12 cellular contexts compared by ENCODE assay signal in the genomic region with DNA sequence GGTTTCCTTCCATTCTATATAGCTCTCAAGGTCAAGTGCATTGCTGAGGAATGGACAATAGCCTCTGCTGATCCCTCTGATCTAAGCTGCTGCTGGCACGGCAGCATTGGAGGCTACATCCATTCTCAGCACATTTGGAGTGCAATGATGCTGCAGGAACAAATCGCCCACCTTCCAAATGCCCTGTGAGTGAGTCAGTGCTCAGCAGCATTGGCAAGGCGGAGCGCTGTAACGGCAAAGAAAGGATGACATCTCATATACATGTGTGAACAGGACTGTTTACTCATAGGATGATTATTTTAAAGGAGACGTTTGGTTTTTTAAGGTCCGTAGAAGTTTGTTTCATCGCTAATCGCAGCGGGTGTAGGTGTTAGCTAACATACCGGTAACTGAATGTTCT.
A peak's percentile ranks its signal among the peaks of the same experiment; 100 is the strongest.
DNase-seq lines count a peak whose midpoint lies in the region; ATAC-seq and TF ChIP-seq lines count a peak whose summit lies in the region.
"Had no signal": no experiment of that assay in that cellular context is flagged by ENCODE, and none has a peak within 500 bp of the region (broad histone marks: within the 10 kb centered on the region; RNA-seq: fewer than 3 reads in every experiment).

No MANE protein-coding gene starts in this region.

- H3K9me3 Mint-ChIP-seq in activated naive CD4-positive, alpha-beta T cell treated with anti-CD3 and anti-CD28 coated beads for 36 hours, result no peaks in the 10 kb centered on the region
- H3K9me3 Mint-ChIP-seq: stimulated activated memory B cell treated with anti-CD40 and anti-IgM and Interleukin-4, amounts not matched to agents 10 μg/mL and 1 μg/mL and 100 μg/mL, for 72 hours had no signal

- ATAC-seq in mucosa of descending colon, result no peak

- DNase-seq in AG09309 (ENCODE audit: low read depth) (peak; percentile 42), NCI-H1930 (lab: John Stamatoyannopoulos, UW) (peak; percentile 45 to 63), astrocyte of the spinal cord (ENCODE audit: low read depth, low spot score) (peak; percentile 73), kidney tubule cell (ENCODE audit: low spot score) (peak; percentile 65), mucosa of descending colon (no peak), vagina (ENCODE audit: extremely low spot score in 2 of 2) (no peak), right atrium auricular region (ENCODE audit: low spot score) (no peak)
- DNase-seq in activated naive CD4-positive, alpha-beta T cell treated with anti-CD3 and anti-CD28 coated beads for 36 hours, result no peak
- DNase-seq: glutamatergic neuron, NCI-H2171 treated with DMSO at 0.1 percent for 48 hours had no signal

- H3K4me1 ChIP-seq in mucosa of descending colon (ENCODE audit: low read depth), result no peaks in the 10 kb centered on the region
- no peaks in the 10 kb centered on the region for H3K4me1 ChIP-seq in vagina
- H3K4me1 ChIP-seq in right atrium auricular region, result peaks cover 0 to 6% of the 10 kb centered on the region in 2 donors

- intact Hi-C loops in mucosa of descending colon (cut with DNase I, micrococcal nuclease) (loop anchor here in 1 of 2 donors (10.0 kb wide), 1 partner anchor 610 kb away; the partner anchor contains the start of gene ENC1), vagina (cut with DNase I) (loop anchor here (5.0 kb wide), 1 partner anchor 608 kb away; the partner anchor contains the start of gene ENC1)
- intact Hi-C loops in activated naive CD4-positive, alpha-beta T cell treated with anti-CD3 and anti-CD28 coated beads for 36 hours (cut with micrococcal nuclease), result loop anchor here (5.0 kb wide), 1 partner anchor 608 kb away; the partner anchor contains the start of gene ENC1

- TF ChIP-seq CTCF in AG09309 (IDR thresholded peaks at IDR 0.05; ENCODE audit: control insufficient read depth, insufficient read depth, low read depth, low read length, missing control alignments) (no peak), astrocyte of the spinal cord (IDR thresholded peaks at IDR 0.05; ENCODE audit: low read depth, low read length) (no peak), mucosa of descending colon (IDR thresholded peaks at IDR 0.05) (no peak), vagina (IDR thresholded peaks at IDR 0.05) (no peak), right atrium auricular region (IDR thresholded peaks at IDR 0.05) (no peak)

- no peak for TF ChIP-seq POLR2A in vagina (IDR thresholded peaks at IDR 0.05)

- H3K27ac ChIP-seq in vagina (no peak overlapping the region), right atrium auricular region (no peak overlapping the region)
- H3K27ac ChIP-seq: BLaER1 treated with 17β-estradiol and CSF1 and Interleukin-3, amounts not matched to agents 10 nM and 100 nM had no signal

- no peaks in the 10 kb centered on the region for H3K36me3 ChIP-seq in mucosa of descending colon (ENCODE audit: low read depth)
- H3K36me3 ChIP-seq in vagina, result no peaks in the 10 kb centered on the region
- no peaks in the 10 kb centered on the region for H3K36me3 ChIP-seq in right atrium auricular region
- H3K36me3 ChIP-seq: BLaER1 treated with 17β-estradiol and CSF1 and Interleukin-3, amounts not matched to agents 10 nM and 100 nM had no signal

- CTCF ChIA-PET in activated naive CD4-positive, alpha-beta T cell treated with anti-CD3 and anti-CD28 coated beads for 36 hours (lab: Charles Lee), result interaction anchor here (0.6 kb wide), 1 partner anchor 304 kb away, joined by 4 read pairs; no protein-coding TSS in a partner anchor

- H3K27me3 Mint-ChIP-seq in activated naive CD4-positive, alpha-beta T cell treated with anti-CD3 and anti-CD28 coated beads for 36 hours (ENCODE audit: low read depth), result peaks cover 7% of the 10 kb centered on the region

- H3K27me3 ChIP-seq in vagina (no peaks in the 10 kb centered on the region), right atrium auricular region (no peaks in the 10 kb centered on the region)
- H3K27me3 ChIP-seq: BLaER1 treated with 17β-estradiol and CSF1 and Interleukin-3, amounts not matched to agents 10 nM and 100 nM had no signal

- no peaks in the 10 kb centered on the region for H3K9me3 ChIP-seq in mucosa of descending colon
- no peaks in the 10 kb centered on the region for H3K9me3 ChIP-seq in vagina
- H3K9me3 ChIP-seq in right atrium auricular region, result no peaks in the 10 kb centered on the region
- H3K9me3 ChIP-seq: BLaER1 treated with 17β-estradiol and CSF1 and Interleukin-3, amounts not matched to agents 10 nM and 100 nM had no signal

- no peak overlapping the region for H3K27ac Mint-ChIP-seq in activated naive CD4-positive, alpha-beta T cell treated with anti-CD3 and anti-CD28 coated beads for 36 hours
- H3K27ac Mint-ChIP-seq: stimulated activated memory B cell treated with anti-CD40 and anti-IgM and Interleukin-4, amounts not matched to agents 10 μg/mL and 1 μg/mL and 100 μg/mL, for 72 hours had no signal

- H3K4me3 ChIP-seq in AG09309 (ENCODE audit: control insufficient read depth, low read depth, low read length), result no peak overlapping the region
- no peak overlapping the region for H3K4me3 ChIP-seq in astrocyte of the spinal cord (ENCODE audit: low read depth, low read length)
- no peak overlapping the region for H3K4me3 ChIP-seq in mucosa of descending colon
- H3K4me3 ChIP-seq in vagina, result no peak overlapping the region
- no peak overlapping the region for H3K4me3 ChIP-seq in right atrium auricular region
- H3K4me3 ChIP-seq: BLaER1 treated with 17β-estradiol and CSF1 and Interleukin-3, amounts not matched to agents 10 nM and 100 nM had no signal

- H3K4me1 Mint-ChIP-seq in activated naive CD4-positive, alpha-beta T cell treated with anti-CD3 and anti-CD28 coated beads for 36 hours (ENCODE audit: low read depth), result peaks cover 4% of the 10 kb centered on the region
- H3K4me1 Mint-ChIP-seq: stimulated activated memory B cell treated with anti-CD40 and anti-IgM and Interleukin-4, amounts not matched to agents 10 μg/mL and 1 μg/mL and 100 μg/mL, for 72 hours had no signal

- no peak overlapping the region for H3K4me3 Mint-ChIP-seq in activated naive CD4-positive, alpha-beta T cell treated with anti-CD3 and anti-CD28 coated beads for 36 hours
- H3K4me3 Mint-ChIP-seq: stimulated activated memory B cell treated with anti-CD40 and anti-IgM and Interleukin-4, amounts not matched to agents 10 μg/mL and 1 μg/mL and 100 μg/mL, for 72 hours had no signal

- H3K36me3 Mint-ChIP-seq in activated naive CD4-positive, alpha-beta T cell treated with anti-CD3 and anti-CD28 coated beads for 36 hours (ENCODE audit: low read depth), result no peaks in the 10 kb centered on the region
- H3K36me3 Mint-ChIP-seq: stimulated activated memory B cell treated with anti-CD40 and anti-IgM and Interleukin-4, amounts not matched to agents 10 μg/mL and 1 μg/mL and 100 μg/mL, for 72 hours had no signal

- in situ Hi-C loops in astrocyte of the spinal cord (cut with HindIII; ENCODE audit: low sequenced_read_pairs), result no loop called here

Comparison
In these comparisons a context has a peak if more than half of its experiments do, and no peak if none do; other contexts are left out.
1. DNase-seq: peak in AG09309 (single experiment), NCI-H1930 (2 of 2), astrocyte of the spinal cord (single experiment) and kidney tubule cell (single experiment); none in mucosa of descending colon (0 of 3), activated naive CD4-positive, alpha-beta T cell treated with anti-CD3 and anti-CD28 coated beads for 36 hours (single experiment), vagina (0 of 2) and right atrium auricular region (single experiment).